In genomic region chr2:8607591-8607990, GRCh38 we compare ENCODE assay signal across 18 cellular contexts.
DNase-seq lines count a peak whose midpoint lies in the region; ATAC-seq, FAIRE-seq and TF ChIP-seq lines count a peak whose summit lies in the region.
"Had no signal": no experiment of that assay in that cellular context is flagged by ENCODE, and none has a peak within 500 bp of the region (broad histone marks: within the 10 kb centered on the region; RNA-seq: fewer than 3 reads in every experiment).

No MANE protein-coding gene starts in this region.

- no peak for FAIRE-seq in GM12892 (lab: Jason Lieb, UNC)
- FAIRE-seq: islet of Langerhans had no signal

- H3K36me3 Mint-ChIP-seq in stimulated activated effector memory CD8-positive, alpha-beta T cell treated with anti-CD3 and anti-CD28 coated beads, Interleukin-12 subunit alpha, Interleukin-12 subunit beta, amount 100 ng/mL, for 72 hours, result no peaks in the 10 kb centered on the region
- H3K36me3 Mint-ChIP-seq: CD8-positive, alpha-beta T cell had no signal

- H3K4me1 ChIP-seq in adipocyte (ENCODE audit: control insufficient read depth, insufficient read depth, low read length), result peaks cover 17% of the 10 kb centered on the region
- H3K4me1 ChIP-seq: adrenal gland, gastrocnemius medialis had no signal

- H3K27me3 ChIP-seq in adipocyte (replicated peaks; ENCODE audit: control insufficient read depth, insufficient read depth, low read length), result peaks cover 3% of the 10 kb centered on the region
- H3K27me3 ChIP-seq: adrenal gland, gastrocnemius medialis had no signal

- H3K9me3 ChIP-seq in adipocyte (ENCODE audit: control insufficient read depth, low read length), result peaks cover 4% of the 10 kb centered on the region
- H3K9me3 ChIP-seq: adrenal gland, gastrocnemius medialis had no signal

- DNase-seq in AG04449 (ENCODE audit: low read depth, low spot score), result peak; percentile 69
- peak; percentile 68 for DNase-seq in EL
- peak; percentile 89 for DNase-seq in adipocyte (ENCODE audit: low read depth)
- DNase-seq in kidney glomerular epithelial cell (lab: John Stamatoyannopoulos, UW), result peak; percentile 3
- DNase-seq in GM12892 (ENCODE audit: insufficient read length), result no peak
- no peak for DNase-seq in stimulated activated effector memory CD8-positive, alpha-beta T cell treated with anti-CD3 and anti-CD28 coated beads, Interleukin-12 subunit alpha, Interleukin-12 subunit beta, amount 100 ng/mL, for 72 hours (ENCODE audit: low spot score in 2 of 2)
- DNase-seq in NCI-H748 (lab: John Stamatoyannopoulos, UW; ENCODE audit: unreplicated experiment), result no peak
- DNase-seq: adrenal gland; CD8-positive, alpha-beta T cell; gastrocnemius medialis; naive B cell; NCI-H1092; NCI-H446; retina; stimulated activated CD4-positive, alpha-beta T cell treated with anti-CD3 and anti-CD28 coated beads, Interleukin-4, amount 100 ng/mL, for 1 hour; stimulated activated naive CD4-positive, alpha-beta T cell treated with Interleukin-2 at 50 U/mL for 16 hours had no signal

- H3K9me3 Mint-ChIP-seq in stimulated activated effector memory CD8-positive, alpha-beta T cell treated with anti-CD3 and anti-CD28 coated beads, Interleukin-12 subunit alpha, Interleukin-12 subunit beta, amount 100 ng/mL, for 72 hours, result peaks cover 7% of the 10 kb centered on the region

- TF ChIP-seq CTCF in AG04449 (IDR thresholded peaks at IDR 0.05; ENCODE audit: insufficient read depth, low read length, missing control alignments), result no peak

- TF ChIP-seq POLR2A in GM12892 (IDR thresholded peaks at IDR 0.05; ENCODE audit: low read depth, low read length), result no peak

- H3K27ac Mint-ChIP-seq in stimulated activated effector memory CD8-positive, alpha-beta T cell treated with anti-CD3 and anti-CD28 coated beads, Interleukin-12 subunit alpha, Interleukin-12 subunit beta, amount 100 ng/mL, for 72 hours, result no peak overlapping the region
- H3K27ac Mint-ChIP-seq: CD8-positive, alpha-beta T cell; naive B cell had no signal

- H3K4me3 ChIP-seq in AG04449 (ENCODE audit: low read depth, low read length), result peak overlapping the region; percentile 6; the same call in 1 of the 2 replicates
- H3K4me3 ChIP-seq in adipocyte (ENCODE audit: low read length), result no peak overlapping the region
- H3K4me3 ChIP-seq: adrenal gland, gastrocnemius medialis had no signal

- no peak overlapping the region for H3K9ac ChIP-seq in adipocyte (ENCODE audit: low read length)

- CTCF ChIA-PET in AG04449 (lab: Yijun Ruan, JAX), result no interaction called here

- H3K4me3 Mint-ChIP-seq in stimulated activated effector memory CD8-positive, alpha-beta T cell treated with anti-CD3 and anti-CD28 coated beads, Interleukin-12 subunit alpha, Interleukin-12 subunit beta, amount 100 ng/mL, for 72 hours, result no peak overlapping the region
- H3K4me3 Mint-ChIP-seq: CD8-positive, alpha-beta T cell; naive B cell had no signal

- ATAC-seq in HG03432 (IDR thresholded peaks at IDR 0.05; ENCODE audit: unreplicated experiment), result no peak
- ATAC-seq in stimulated activated effector memory CD8-positive, alpha-beta T cell treated with anti-CD3 and anti-CD28 coated beads, Interleukin-12 subunit alpha, Interleukin-12 subunit beta, amount 100 ng/mL, for 72 hours, result no peak
- ATAC-seq: gastrocnemius medialis had no signal

- H3K36me3 ChIP-seq in adipocyte (ENCODE audit: control insufficient read depth, insufficient read depth, low read length, severe bottlenecking), result no peaks in the 10 kb centered on the region
- H3K36me3 ChIP-seq: adrenal gland, gastrocnemius medialis had no signal

- POLR2A ChIA-PET in AG04449 (lab: Yijun Ruan, JAX), result interaction anchor here (0.5 to 1.9 kb wide), 5 partner anchors 55 to 307 kb away, joined by 3 to 20 read pairs (median 5); partner anchors contain the start of gene ID2

- peaks cover 36% of the 10 kb centered on the region for H3K4me1 Mint-ChIP-seq in stimulated activated effector memory CD8-positive, alpha-beta T cell treated with anti-CD3 and anti-CD28 coated beads, Interleukin-12 subunit alpha, Interleukin-12 subunit beta, amount 100 ng/mL, for 72 hours
- H3K4me1 Mint-ChIP-seq: naive B cell had no signal

Comparison
In these comparisons a context has a peak if more than half of its experiments do, and no peak if none do; other contexts are left out.
1. DNase-seq: peak in AG04449 (single experiment), EL (single experiment), adipocyte (single experiment) and kidney glomerular epithelial cell (single experiment); none in GM12892 (single experiment), stimulated activated effector memory CD8-positive, alpha-beta T cell treated with anti-CD3 and anti-CD28 coated beads, Interleukin-12 subunit alpha, Interleukin-12 subunit beta, amount 100 ng/mL, for 72 hours (0 of 2) and NCI-H748 (single experiment).